In genomic region chr13:48233097-48233885, GRCh38 we compare ENCODE assay signal across 1 cellular context.
TF ChIP-seq lines count a peak whose summit lies in the region.

Gene ITM2B (plus strand): TSS chr13:48233206. CDS start chr13:48233361, 155 bp downstream.

TF ChIP-seq in Ishikawa, 13 proteins besides CTCF, POLR2A, EP300 and RAD21 (continued from another document):
- TF ChIP-seq TEAD4 (IDR thresholded peaks at IDR 0.05) (0 out of 2 replicates have a peak, but pooled peaks have one; percentile 3), CREB1 (IDR thresholded peaks at IDR 0.05; ENCODE audit: low read depth) (no peak), FOXM1 (IDR thresholded peaks at IDR 0.05; ENCODE audit: borderline replicate concordance, low read depth) (no peak), EGR1 (IDR thresholded peaks at IDR 0.05) (no peak), TCF12 (IDR thresholded peaks at IDR 0.05; ENCODE audit: low read depth) (peak; percentile 5; the same call in 1 of the 2 replicates), TAF1 (IDR thresholded peaks at IDR 0.05; ENCODE audit: low read depth) (peak; percentile 66; the same call in 1 of the 2 replicates), USF1 (IDR thresholded peaks at IDR 0.05) (no peak), YY1 (IDR thresholded peaks at IDR 0.05; ENCODE audit: low read depth) (peak; percentile 62; the same call in 1 of the 2 replicates)
TF ChIP-seq in Ishikawa: peak in this region for 4.
